Comparison of ENCODE assay signal across 8 cellular contexts in genomic region chr11:86592659-86593451, GRCh38.
DNase-seq lines count a peak whose midpoint lies in the region; ATAC-seq and TF ChIP-seq lines count a peak whose summit lies in the region.

No MANE protein-coding gene starts in this region.

- H2AFZ ChIP-seq in ACC112 (ENCODE audit: low read length, unreplicated experiment), result no peak overlapping the region

- H3K9me3 ChIP-seq in colonic mucosa, result no peaks in the 10 kb centered on the region

- H3K27me3 Mint-ChIP-seq in naive B cell, result no peaks in the 10 kb centered on the region
- H3K27me3 Mint-ChIP-seq in stimulated activated naive CD8-positive, alpha-beta T cell treated with anti-CD3 and anti-CD28 coated beads, Interleukin-15, amount 100 ng/mL, for 72 hours, result no peaks in the 10 kb centered on the region

- H3K79me2 ChIP-seq in ACC112 (ENCODE audit: control insufficient read depth, insufficient read depth, low read length, unreplicated experiment), result peaks cover 21% of the 10 kb centered on the region

- H3K4me3 Mint-ChIP-seq in naive B cell, result no peak overlapping the region
- peak overlapping the region; percentile 62 to 66 for H3K4me3 Mint-ChIP-seq in stimulated activated naive CD8-positive, alpha-beta T cell treated with anti-CD3 and anti-CD28 coated beads, Interleukin-15, amount 100 ng/mL, for 72 hours

- H3K9me3 Mint-ChIP-seq in naive B cell, result peaks cover 0 to 11% (median 0%) of the 10 kb centered on the region in 7 donors
- H3K9me3 Mint-ChIP-seq in stimulated activated naive CD8-positive, alpha-beta T cell treated with anti-CD3 and anti-CD28 coated beads, Interleukin-15, amount 100 ng/mL, for 72 hours, result peaks cover 11 to 18% of the 10 kb centered on the region in 2 donors

- no peak for TF ChIP-seq CTCF in colonic mucosa (IDR thresholded peaks at IDR 0.05)

- intact Hi-C loops in colonic mucosa (cut with DNase I), result no loop called here

- ATAC-seq in GM19025 (IDR thresholded peaks at IDR 0.05; ENCODE audit: low read depth, unreplicated experiment) (peak; percentile 85), HG03108 (IDR thresholded peaks at IDR 0.05; ENCODE audit: unreplicated experiment) (peak; percentile 90), naive B cell (ENCODE audit: low read depth in 2 of 2) (peak; percentile 16 to 57)
- peak; percentile 96 for ATAC-seq in stimulated activated naive CD8-positive, alpha-beta T cell treated with anti-CD3 and anti-CD28 coated beads, Interleukin-15, amount 100 ng/mL, for 72 hours

- H3K27me3 ChIP-seq in ACC112 (ENCODE audit: insufficient read depth, low read length) (no peaks in the 10 kb centered on the region), colonic mucosa (no peaks in the 10 kb centered on the region)

- H3K36me3 Mint-ChIP-seq in naive B cell, result no peaks in the 10 kb centered on the region

- H3K36me3 ChIP-seq in ACC112 (ENCODE audit: insufficient read depth, low read length) (0 out of 2 replicates have a peak, but pooled peaks cover 6% of the 10 kb centered on the region), colonic mucosa (no peaks in the 10 kb centered on the region)

- H3K4me3 ChIP-seq in ACC112 (ENCODE audit: low read depth, low read length) (peak overlapping the region; percentile 34; the same call in 1 of the 2 replicates), colonic mucosa (no peak overlapping the region)

- H3K27ac ChIP-seq in ACC112 (ENCODE audit: low read depth, low read length) (peak overlapping the region; percentile 96), colonic mucosa (peak overlapping the region; percentile 65)

- H3K9ac ChIP-seq in colonic mucosa (ENCODE audit: low read depth in 2 of 2, low read length in 2 of 2), result no peak overlapping the region

- DNase-seq in NCI-H2171 (lab: John Stamatoyannopoulos, UW) (peak; percentile 96), colonic mucosa (peak; percentile 93), naive B cell (no peak)
- peak; percentile 18 to 65 (median 28) for DNase-seq in activated CD4-positive, CD25-positive, alpha-beta regulatory T cell (lab: John Stamatoyannopoulos, UW)
- DNase-seq in stimulated activated naive CD8-positive, alpha-beta T cell treated with anti-CD3 and anti-CD28 coated beads, Interleukin-15, amount 100 ng/mL, for 72 hours, result peak; percentile 88 to 94

- H3K27ac Mint-ChIP-seq in naive B cell, result no peak overlapping the region
- peak overlapping the region in 1 of 2 donors; percentile 79 for H3K27ac Mint-ChIP-seq in stimulated activated naive CD8-positive, alpha-beta T cell treated with anti-CD3 and anti-CD28 coated beads, Interleukin-15, amount 100 ng/mL, for 72 hours

- H3K4me1 ChIP-seq in ACC112 (ENCODE audit: control insufficient read depth, insufficient read depth, low read length, unreplicated experiment) (peaks cover 71% of the 10 kb centered on the region), colonic mucosa (no peaks in the 10 kb centered on the region)

- no peaks in the 10 kb centered on the region for H3K4me1 Mint-ChIP-seq in naive B cell
- H3K4me1 Mint-ChIP-seq in stimulated activated naive CD8-positive, alpha-beta T cell treated with anti-CD3 and anti-CD28 coated beads, Interleukin-15, amount 100 ng/mL, for 72 hours, result peaks cover 28% of the 10 kb centered on the region

Comparison
In these comparisons a context has a peak if more than half of its experiments do, and no peak if none do; other contexts are left out.
1. ATAC-seq: peak in every context shown above with its lines; median percentile 96 in stimulated activated naive CD8-positive, alpha-beta T cell treated with anti-CD3 and anti-CD28 coated beads, Interleukin-15, amount 100 ng/mL, for 72 hours; 90 in HG03108; 85 in GM19025; 36 in naive B cell.
2. H3K4me3 Mint-ChIP-seq: peak in stimulated activated naive CD8-positive, alpha-beta T cell treated with anti-CD3 and anti-CD28 coated beads, Interleukin-15, amount 100 ng/mL, for 72 hours (2 of 2); none in naive B cell (0 of 8).